18 cellular contexts compared by ENCODE assay signal in the genomic region with DNA sequence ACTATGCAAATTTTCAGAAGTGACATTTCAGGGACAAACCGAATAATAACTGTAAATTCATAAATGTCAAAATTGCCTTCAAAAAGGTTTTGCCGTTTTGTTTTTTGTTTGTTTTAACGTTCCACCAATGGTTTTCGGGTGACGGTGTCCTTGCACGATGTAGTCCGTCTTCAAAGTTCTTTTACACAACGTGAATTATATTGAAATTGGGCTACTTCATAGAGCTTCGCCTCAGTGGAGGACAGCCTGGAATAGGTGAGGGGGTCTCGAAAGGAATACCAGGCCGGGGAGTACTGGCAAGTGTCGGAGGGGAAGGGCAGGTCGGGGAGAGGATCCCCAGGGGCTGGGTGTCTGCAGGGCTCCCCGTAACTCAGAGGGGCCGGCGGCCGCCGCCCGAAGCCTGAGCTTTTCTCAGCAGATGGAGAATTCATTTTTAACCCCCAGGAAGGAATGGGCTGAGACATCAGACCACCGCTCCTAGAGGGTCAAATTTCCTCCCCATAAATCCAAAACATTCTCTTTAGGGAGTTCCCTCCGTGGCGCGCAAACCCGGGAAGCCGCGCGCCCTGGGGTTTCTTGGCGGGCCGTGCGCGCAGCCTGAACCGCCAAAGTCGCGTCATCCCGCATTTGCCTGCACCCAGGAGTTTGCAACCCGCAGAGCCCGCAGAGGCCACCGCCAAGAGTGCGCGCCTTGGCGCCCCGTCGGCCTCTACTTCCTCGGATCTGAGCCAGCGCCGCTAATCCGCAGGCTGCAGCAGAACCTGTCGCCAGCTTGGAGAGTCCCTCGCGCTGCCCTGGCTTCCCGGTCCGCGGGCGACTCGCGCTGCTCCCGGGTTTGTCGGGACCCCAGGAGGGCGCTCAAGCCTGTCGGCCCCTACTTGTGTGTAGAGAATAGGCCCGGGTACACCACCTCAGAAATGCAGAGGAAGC. TPM values are rescaled to one million over a fixed set of nuclear protein-coding genes. Genes with fewer than 3 reads are reported as not detected.
A peak's percentile ranks its signal among the peaks of the same experiment; 100 is the strongest.
DNase-seq lines count a peak whose midpoint lies in the region; ATAC-seq and TF ChIP-seq lines count a peak whose summit lies in the region.
"Had no signal": no experiment of that assay in that cellular context is flagged by ENCODE, and none has a peak within 500 bp of the region (broad histone marks: within the 10 kb centered on the region; RNA-seq: fewer than 3 reads in every experiment).

No MANE protein-coding gene starts in this region.

- no peak overlapping the region for H3K27ac ChIP-seq in body of pancreas
- H3K27ac ChIP-seq in mesenchymal stem cell (ENCODE audit: low read length, poor library complexity, severe bottlenecking) = no peak overlapping the region
- H3K27ac ChIP-seq in gastrocnemius medialis = no peak overlapping the region
- H3K27ac ChIP-seq: 22Rv1, suprapubic skin had no signal

- in situ Hi-C loops in gastrocnemius medialis (cut with MboI; ENCODE audit: low sequenced_read_pairs in 4 of 4) = loop anchor here in 1 of 4 donors (10.0 kb wide), 1 partner anchor 340 kb away; no protein-coding TSS in a partner anchor

- TF ChIP-seq POLR2A in body of pancreas (IDR thresholded peaks at IDR 0.05) = no peak
- no peak for TF ChIP-seq POLR2A in gastrocnemius medialis (IDR thresholded peaks at IDR 0.05)

- no peak overlapping the region for H4K91ac ChIP-seq in mesenchymal stem cell (ENCODE audit: low read length)

- H3K4me1 ChIP-seq in body of pancreas (peaks cover 7% of the 10 kb centered on the region), mesenchymal stem cell (ENCODE audit: control insufficient read depth, insufficient read depth, low read depth, low read length) (peaks cover 11% of the 10 kb centered on the region), gastrocnemius medialis (peaks cover 0 to 8% of the 10 kb centered on the region in 2 donors)

- H2BK5ac ChIP-seq in mesenchymal stem cell (ENCODE audit: low read depth, low read length, poor library complexity, severe bottlenecking) = no peak overlapping the region

- no peak overlapping the region for H3K9ac ChIP-seq in mesenchymal stem cell (ENCODE audit: low read length)

- H3K4me3 ChIP-seq in body of pancreas = no peak overlapping the region
- H3K4me3 ChIP-seq in mesenchymal stem cell (ENCODE audit: insufficient read depth in 1 of 2, low read depth in 1 of 2, low read length in 2 of 2) = no peak overlapping the region
- H3K4me3 ChIP-seq in gastrocnemius medialis = peak overlapping the region in 3 of 4 donors; percentile 14 to 46 (median 36)
- H3K4me3 ChIP-seq: suprapubic skin had no signal

- no peak overlapping the region for H2BK120ac ChIP-seq in mesenchymal stem cell (ENCODE audit: low read depth, low read length)

- intact Hi-C loops in body of pancreas (cut with DNase I) (no loop called here), gastrocnemius medialis (cut with DNase I; ENCODE audit: low total_unique reads) (no loop called here)

- H2AK5ac ChIP-seq in mesenchymal stem cell (ENCODE audit: low read length, severe bottlenecking) = no peak overlapping the region

- no peak overlapping the region for H2BK15ac ChIP-seq in mesenchymal stem cell (ENCODE audit: low read depth, poor library complexity, severe bottlenecking)

- 6 to 7% methylated on average over 36 to 61 of the region's 61 CpGs for WGBS in body of pancreas, 2 donors
- WGBS in mesenchymal stem cell = 4% methylated on average over 60 of the region's 61 CpGs

- H3K14ac ChIP-seq in mesenchymal stem cell (ENCODE audit: low read length in 2 of 2) = no peak overlapping the region

- ATAC-seq in body of pancreas (peak; percentile 47), gastrocnemius medialis (no peak), omental fat pad (ENCODE audit: low FRiP score) (no peak)
- ATAC-seq: SK-N-SH treated with all-trans-retinoic acid at 6 μM for 48 hours had no signal

- peaks cover 0 to 20% of the 10 kb centered on the region in 2 donors for H3K27me3 ChIP-seq in body of pancreas
- peaks cover 69 to 73% of the 10 kb centered on the region in 2 experiments for H3K27me3 ChIP-seq in mesenchymal stem cell (ENCODE audit: control insufficient read depth in 1 of 2, insufficient read depth in 1 of 2, low read length in 2 of 2)
- H3K27me3 ChIP-seq in gastrocnemius medialis = peaks cover 43 to 56% (median 48%) of the 10 kb centered on the region in 3 donors

- no peak overlapping the region for H3K23ac ChIP-seq in mesenchymal stem cell (ENCODE audit: low read length in 2 of 2)

- DNase-seq in DMS 273 (lab: John Stamatoyannopoulos, UW; ENCODE audit: unreplicated experiment) = peak; percentile 56
- no peak for DNase-seq in DMS 273 treated with DMSO at 0.1 percent for 48 hours (lab: John Stamatoyannopoulos, UW)
- DNase-seq in body of pancreas = peak in 1 of 4 donors; percentile 45
- DNase-seq in mesenchymal stem cell = no peak
- DNase-seq in gastrocnemius medialis = no peak
- DNase-seq in omental fat pad (ENCODE audit: low spot score) = no peak
- no peak for DNase-seq in cerebellar nuclear complex (lab: John Stamatoyannopoulos, UW)
- no peak for DNase-seq in HUDEP-2 (lab: John Stamatoyannopoulos, UW; ENCODE audit: unreplicated experiment in 76 of 76)
- DNase-seq: activated CD4-positive, alpha-beta memory T cell treated with anti-CD3 and anti-CD28 coated beads for 36 hours; C1 segment of cervical spinal cord had no signal

- H3K79me1 ChIP-seq in mesenchymal stem cell (replicated peaks; ENCODE audit: low read length, poor library complexity, severe bottlenecking) = no peaks in the 10 kb centered on the region

- H2BK12ac ChIP-seq in mesenchymal stem cell (ENCODE audit: low read length in 2 of 2) = no peak overlapping the region

- H3K4me2 ChIP-seq in mesenchymal stem cell (ENCODE audit: low read length, poor library complexity, severe bottlenecking) = peak overlapping the region; percentile 30

- no peak overlapping the region for H3K18ac ChIP-seq in mesenchymal stem cell (ENCODE audit: low read depth in 1 of 2, low read length in 2 of 2)

- H3K9me3 ChIP-seq in body of pancreas = no peaks in the 10 kb centered on the region
- no peaks in the 10 kb centered on the region for H3K9me3 ChIP-seq in mesenchymal stem cell (ENCODE audit: control insufficient read depth, low read length)
- no peaks in the 10 kb centered on the region for H3K9me3 ChIP-seq in gastrocnemius medialis
- H3K9me3 ChIP-seq: suprapubic skin had no signal

- no peaks in the 10 kb centered on the region for H3K36me3 ChIP-seq in body of pancreas (replicated peaks in 1 of 2; ENCODE audit: insufficient read depth in 1 of 2, low read depth in 2 of 2)
- H3K36me3 ChIP-seq in mesenchymal stem cell (ENCODE audit: control insufficient read depth in 1 of 2, insufficient read depth in 2 of 2, low read depth in 1 of 2, low read length in 2 of 2) = no peaks in the 10 kb centered on the region
- H3K36me3 ChIP-seq in gastrocnemius medialis = no peaks in the 10 kb centered on the region
- H3K36me3 ChIP-seq: suprapubic skin had no signal

- no peak overlapping the region for H4K8ac ChIP-seq in mesenchymal stem cell (ENCODE audit: low read length)

- no peak overlapping the region for H2AFZ ChIP-seq in mesenchymal stem cell (ENCODE audit: low read depth, low read length)

- H3K4ac ChIP-seq in mesenchymal stem cell (ENCODE audit: low read depth in 1 of 2, low read length in 2 of 2) = no peak overlapping the region

- no peak for TF ChIP-seq CTCF in body of pancreas (IDR thresholded peaks at IDR 0.05)
- TF ChIP-seq CTCF in gastrocnemius medialis (IDR thresholded peaks at IDR 0.05 in 4 of 5, conservative IDR thresholded peaks at IDR 0.05 in 1 of 5) = no peak
- TF ChIP-seq CTCF in omental fat pad (IDR thresholded peaks at IDR 0.05) = no peak

RNA-seq across cellular contexts. Expression of a gene that starts 17.3 kb away (rescaled TPM):
- total RNA-seq in body of pancreas (not detected), gastrocnemius medialis (not detected), omental fat pad (not detected)
- not detected for polyA plus RNA-seq in mesenchymal stem cell (2013, experiment 1 of 2)
- not detected for polyA plus RNA-seq in mesenchymal stem cell (2013, experiment 2 of 2)
- total RNA-seq: activated CD4-positive, alpha-beta memory T cell treated with anti-CD3 and anti-CD28 coated beads for 36 hours; activated T-helper 1 cell treated with anti-CD3 and anti-CD28 coated beads, Interleukin-12 subunit alpha, Interleukin-12 subunit beta, Interleukin-2, Interleukin-4 antibody, amounts not matched to agents 30 ng/mL and 10 ng/mL and 1 ng/mL, durations not matched to agents 14 hours and 24 hours and 36 hours; epithelial cell of proximal tubule; glomerular endothelial cell; OCI-LY7; progenitor cell of endocrine pancreas; suprapubic skin had no signal

RNA-seq across cellular contexts. Expression of a gene that starts 25.4 kb away (rescaled TPM):
- total RNA-seq in body of pancreas = not detected
- polyA plus RNA-seq in mesenchymal stem cell (2013, experiment 1 of 2) = not detected
- polyA plus RNA-seq in mesenchymal stem cell (2013, experiment 2 of 2) = not detected
- total RNA-seq in gastrocnemius medialis = 1 to 10 TPM in 3 of 4 donors, under 1 TPM in 1; 0.82 to 2.4 (median 1.7) TPM
- not detected for total RNA-seq in omental fat pad
- total RNA-seq: activated CD4-positive, alpha-beta memory T cell treated with anti-CD3 and anti-CD28 coated beads for 36 hours; activated T-helper 1 cell treated with anti-CD3 and anti-CD28 coated beads, Interleukin-12 subunit alpha, Interleukin-12 subunit beta, Interleukin-2, Interleukin-4 antibody, amounts not matched to agents 30 ng/mL and 10 ng/mL and 1 ng/mL, durations not matched to agents 14 hours and 24 hours and 36 hours; epithelial cell of proximal tubule; glomerular endothelial cell; progenitor cell of endocrine pancreas had no signal

RNA-seq across cellular contexts. Expression of a gene that starts 40.2 kb away (rescaled TPM):
- not detected for total RNA-seq in body of pancreas
- polyA plus RNA-seq in mesenchymal stem cell (2013, experiment 1 of 2) = 1.4 TPM
- polyA plus RNA-seq in mesenchymal stem cell (2013, experiment 2 of 2) = 1.3 TPM
- total RNA-seq in gastrocnemius medialis = 1 to 10 TPM; 5.1 to 7.9 (median 6.4) TPM
- total RNA-seq in omental fat pad = not detected
- total RNA-seq: activated CD4-positive, alpha-beta memory T cell treated with anti-CD3 and anti-CD28 coated beads for 36 hours; activated T-helper 1 cell treated with anti-CD3 and anti-CD28 coated beads, Interleukin-12 subunit alpha, Interleukin-12 subunit beta, Interleukin-2, Interleukin-4 antibody, amounts not matched to agents 30 ng/mL and 10 ng/mL and 1 ng/mL, durations not matched to agents 14 hours and 24 hours and 36 hours; OCI-LY7; progenitor cell of endocrine pancreas had no signal

RNA-seq across cellular contexts. Expression of a gene that starts 51.1 kb away (rescaled TPM):
- total RNA-seq in body of pancreas (under 1 TPM in 1 of 2 donors, not detected in 1; 0.52 TPM), gastrocnemius medialis (10 to 100 TPM; 24.6 to 61.2 (median 40.0) TPM), omental fat pad (1 to 10 TPM in 2 of 4 donors, under 1 TPM in 2; 0.56 to 1.9 (median 1.2) TPM)
- 6.9 TPM for polyA plus RNA-seq in mesenchymal stem cell (2013, experiment 1 of 2)
- polyA plus RNA-seq in mesenchymal stem cell (2013, experiment 2 of 2) = 7.1 TPM
- total RNA-seq: activated CD4-positive, alpha-beta memory T cell treated with anti-CD3 and anti-CD28 coated beads for 36 hours; activated T-helper 1 cell treated with anti-CD3 and anti-CD28 coated beads, Interleukin-12 subunit alpha, Interleukin-12 subunit beta, Interleukin-2, Interleukin-4 antibody, amounts not matched to agents 30 ng/mL and 10 ng/mL and 1 ng/mL, durations not matched to agents 14 hours and 24 hours and 36 hours; OCI-LY7; progenitor cell of endocrine pancreas had no signal

RNA-seq across cellular contexts. Expression of a gene that starts 59.9 kb away (rescaled TPM):
- not detected for total RNA-seq in body of pancreas
- 9.8 TPM for polyA plus RNA-seq in mesenchymal stem cell (2013, experiment 1 of 2)
- polyA plus RNA-seq in mesenchymal stem cell (2013, experiment 2 of 2) = 9.8 TPM
- 10 to 100 TPM; 18.9 to 30.3 (median 19.5) TPM for total RNA-seq in gastrocnemius medialis
- total RNA-seq in omental fat pad = 1 to 10 TPM in 2 of 4 donors, under 1 TPM in 1, not detected in 1; 0.19 to 2.4 (median 1.0) TPM
- total RNA-seq: activated T-helper 1 cell treated with anti-CD3 and anti-CD28 coated beads, Interleukin-12 subunit alpha, Interleukin-12 subunit beta, Interleukin-2, Interleukin-4 antibody, amounts not matched to agents 30 ng/mL and 10 ng/mL and 1 ng/mL, durations not matched to agents 14 hours and 24 hours and 36 hours; OCI-LY7; progenitor cell of endocrine pancreas had no signal

Comparison
In these comparisons a context has a peak if more than half of its experiments do, and no peak if none do; other contexts are left out.
1. H3K4me3 ChIP-seq: peak in gastrocnemius medialis (3 of 4); none in body of pancreas (0 of 2) and mesenchymal stem cell (0 of 2).
2. RNA of a gene that starts 40.2 kb away (total RNA-seq): 5.1 to 7.9 TPM in gastrocnemius medialis; not detected in body of pancreas and not detected in omental fat pad; every median in the first group is over 4 times any median in the second.